In the genomic region with DNA sequence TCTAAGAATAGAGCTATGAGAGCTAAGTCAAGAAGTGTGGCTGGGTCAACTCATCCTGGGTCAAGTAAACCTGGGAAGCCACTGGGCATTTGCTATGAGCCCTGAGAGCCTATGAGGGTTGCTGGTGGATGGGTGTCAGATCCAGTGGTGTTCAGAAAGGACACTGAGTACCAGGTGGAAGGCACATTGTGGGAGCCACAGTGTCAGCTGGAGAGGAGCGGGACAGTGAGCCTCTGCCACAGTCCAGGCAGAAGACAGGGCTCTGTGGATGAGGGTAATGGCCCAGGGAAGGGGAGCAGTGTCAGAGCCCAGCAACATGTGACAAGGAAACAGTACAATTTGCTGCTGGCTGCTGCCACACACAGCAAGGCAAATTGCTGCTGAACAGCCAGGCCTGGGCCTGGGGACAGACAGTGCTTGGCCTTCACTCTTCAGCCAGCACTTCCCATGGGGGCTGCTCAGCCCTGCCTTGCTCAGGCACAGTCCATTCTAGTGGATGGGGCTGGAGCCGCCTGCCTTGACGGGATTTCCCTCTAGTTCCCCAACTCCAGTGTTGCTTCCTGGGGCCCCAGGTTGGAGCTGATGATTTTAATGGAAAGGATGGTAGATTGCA, we compare ENCODE assay signal across 24 cellular contexts.
"Had no signal": no experiment of that assay in that cellular context is flagged by ENCODE, and none has a peak within 500 bp of the region (broad histone marks: within the 10 kb centered on the region; RNA-seq: fewer than 3 reads in every experiment).

No MANE protein-coding gene starts in this region.

- H3K4me3 Mint-ChIP-seq: activated CD4-positive, alpha-beta T cell treated with anti-CD3 and anti-CD28 coated beads, Interleukin-2, amount 10 ng/mL, durations not matched to agents 7 days and 5 days; activated CD8-positive, alpha-beta T cell treated with anti-CD3 and anti-CD28 coated beads for 36 hours; activated naive CD4-positive, alpha-beta T cell treated with anti-CD3 and anti-CD28 coated beads, Interleukin-2, amount 50 U/mL, for 24 hours; brain; dendritic cell treated with granulocyte-macrophage colony-stimulating factor and Interleukin-4, amounts not matched to agents 40 ng/mL and 50 ng/mL, for 4 days; immature natural killer cell; nephron had no signal

- H3K79me2 ChIP-seq: hepatocyte had no signal

- H2AFZ ChIP-seq: hepatocyte had no signal

- H3K9me3 ChIP-seq: spleen, transverse colon, uterus had no signal

- DNase-seq: activated CD4-positive, alpha-beta T cell treated with anti-CD3 and anti-CD28 coated beads, Interleukin-2, amount 10 ng/mL, durations not matched to agents 7 days and 5 days; activated CD4-positive, CD25-positive, alpha-beta regulatory T cell treated with anti-CD3 and anti-CD28 coated beads, Interleukin-2, amount 50 U/mL, for 72 hours; activated CD8-positive, alpha-beta T cell treated with anti-CD3 and anti-CD28 coated beads for 36 hours; activated gamma-delta T cell treated with Interleukin-2 at 50 U/mL for 16 hours; activated T-cell treated with anti-CD3 and anti-CD28 coated beads, Interleukin-2, amount 50 U/mL, for 1 hour; anterior cingulate cortex; caudate nucleus; effector CD4-positive, alpha-beta T cell; erythroblast; foreskin fibroblast; immature natural killer cell; kidney glomerular epithelial cell; left ventricle myocardium superior; spleen; stimulated activated CD4-positive, alpha-beta T cell treated with anti-CD3 and anti-CD28 coated beads, Interleukin-4, amount 100 ng/mL, for 4 hours; transverse colon; uterus; WERI-Rb-1 had no signal

- H3K4me2 ChIP-seq: hepatocyte had no signal

- H3K4me3 ChIP-seq: hepatocyte, spleen, transverse colon, uterus had no signal

- H3K27ac ChIP-seq: hepatocyte, transverse colon, uterus, WERI-Rb-1 had no signal

- H3K27ac Mint-ChIP-seq: activated CD4-positive, alpha-beta T cell treated with anti-CD3 and anti-CD28 coated beads, Interleukin-2, amount 10 ng/mL, durations not matched to agents 7 days and 5 days; activated CD8-positive, alpha-beta T cell treated with anti-CD3 and anti-CD28 coated beads for 36 hours; activated naive CD4-positive, alpha-beta T cell treated with anti-CD3 and anti-CD28 coated beads, Interleukin-2, amount 50 U/mL, for 24 hours; immature natural killer cell; progenitor cell of endocrine pancreas had no signal

- H3K36me3 ChIP-seq: spleen, transverse colon, uterus, WERI-Rb-1 had no signal

- H3K36me3 Mint-ChIP-seq: activated naive CD4-positive, alpha-beta T cell treated with anti-CD3 and anti-CD28 coated beads, Interleukin-2, amount 50 U/mL, for 24 hours; brain; immature natural killer cell had no signal

- H3K4me1 ChIP-seq: spleen, transverse colon, uterus had no signal

- H3K9me3 Mint-ChIP-seq: activated CD4-positive, alpha-beta T cell treated with anti-CD3 and anti-CD28 coated beads, Interleukin-2, amount 10 ng/mL, durations not matched to agents 7 days and 5 days; activated naive CD4-positive, alpha-beta T cell treated with anti-CD3 and anti-CD28 coated beads, Interleukin-2, amount 50 U/mL, for 24 hours had no signal

- H3K27me3 Mint-ChIP-seq: activated CD8-positive, alpha-beta T cell treated with anti-CD3 and anti-CD28 coated beads for 36 hours; activated naive CD4-positive, alpha-beta T cell treated with anti-CD3 and anti-CD28 coated beads, Interleukin-2, amount 50 U/mL, for 24 hours; progenitor cell of endocrine pancreas had no signal

- H3K4me1 Mint-ChIP-seq: activated CD4-positive, alpha-beta T cell treated with anti-CD3 and anti-CD28 coated beads, Interleukin-2, amount 10 ng/mL, durations not matched to agents 7 days and 5 days; activated naive CD4-positive, alpha-beta T cell treated with anti-CD3 and anti-CD28 coated beads, Interleukin-2, amount 50 U/mL, for 24 hours; immature natural killer cell; nephron had no signal

- ATAC-seq: activated CD8-positive, alpha-beta T cell treated with anti-CD3 and anti-CD28 coated beads for 36 hours; left ventricle myocardium superior had no signal

- H3K27me3 ChIP-seq: hepatocyte, spleen, transverse colon, uterus had no signal
